Comparison of ENCODE assay signal across 10 cellular contexts in genomic region chr9:129712595-129713524, GRCh38. TPM values are rescaled to one million over a fixed set of nuclear protein-coding genes. Genes with fewer than 3 reads are reported as not detected.
DNase-seq lines count a peak whose midpoint lies in the region; ATAC-seq and TF ChIP-seq lines count a peak whose summit lies in the region.
"Had no signal": no experiment of that assay in that cellular context is flagged by ENCODE, and none has a peak within 500 bp of the region (broad histone marks: within the 10 kb centered on the region; RNA-seq: fewer than 3 reads in every experiment).

No MANE protein-coding gene starts in this region.

- CTCF ChIA-PET in activated CD8-positive, alpha-beta T cell treated with anti-CD3 and anti-CD28 coated beads for 36 hours (lab: Charles Lee): interaction anchor here (1.9 to 4.5 kb wide), 5 partner anchors 11 to 25 kb away, joined by 4 to 27 read pairs (median 10); no protein-coding TSS in a partner anchor

- TF ChIP-seq CTCF in activated CD8-positive, alpha-beta T cell treated with anti-CD3 and anti-CD28 coated beads for 36 hours (IDR thresholded peaks at IDR 0.05): no peak

- H2AFZ ChIP-seq in GM23248: no peak overlapping the region

- WGBS in GM23248 (ENCODE audit: low coverage in 1 of 2, low lambda C conversion rate in 2 of 2, missing lambda C conversion rate in 2 of 2), 2 experiments: 14 to 15% methylated on average over 34 of the region's 34 CpGs

- in situ Hi-C loops in GM23248 (cut with MboI): no loop called here

- H4K20me1 ChIP-seq in GM23248 (ENCODE audit: insufficient read depth): no peaks in the 10 kb centered on the region

- peak overlapping the region; percentile 91 for H3K9ac ChIP-seq in GM23248

- ATAC-seq in activated CD8-positive, alpha-beta T cell treated with anti-CD3 and anti-CD28 coated beads for 36 hours: peak; percentile 56
- ATAC-seq in HG03159 (IDR thresholded peaks at IDR 0.05; ENCODE audit: unreplicated experiment): no peak
- no peak for ATAC-seq in activated CD4-positive, CD25-positive, alpha-beta regulatory T cell treated with anti-CD3 and anti-CD28 coated beads, Interleukin-2, amount 50 U/mL, for 24 hours
- ATAC-seq: HCT116 had no signal

- H3K79me2 ChIP-seq in GM23248 (ENCODE audit: insufficient read depth): peaks cover 70% of the 10 kb centered on the region

- H3K4me1 Mint-ChIP-seq in activated CD8-positive, alpha-beta T cell treated with anti-CD3 and anti-CD28 coated beads for 36 hours (ENCODE audit: low read depth): peaks cover 20% of the 10 kb centered on the region
- peaks cover 16% of the 10 kb centered on the region for H3K4me1 Mint-ChIP-seq in activated T-helper 1 cell treated with anti-CD3 and anti-CD28 coated beads, Interleukin-12 subunit alpha, Interleukin-12 subunit beta, Interleukin-2, Interleukin-4 antibody, amounts not matched to agents 30 ng/mL and 10 ng/mL and 1 ng/mL, durations not matched to agents 14 hours and 24 hours and 36 hours (ENCODE audit: low read depth)

- H3K9me2 ChIP-seq in GM23248 (ENCODE audit: insufficient read depth): no peaks in the 10 kb centered on the region

- no peaks in the 10 kb centered on the region for H3K9me3 Mint-ChIP-seq in activated CD8-positive, alpha-beta T cell treated with anti-CD3 and anti-CD28 coated beads for 36 hours
- H3K9me3 Mint-ChIP-seq in activated T-helper 1 cell treated with anti-CD3 and anti-CD28 coated beads, Interleukin-12 subunit alpha, Interleukin-12 subunit beta, Interleukin-2, Interleukin-4 antibody, amounts not matched to agents 30 ng/mL and 10 ng/mL and 1 ng/mL, durations not matched to agents 14 hours and 24 hours and 36 hours: no peaks in the 10 kb centered on the region

- H3K27me3 ChIP-seq in GM23248 (replicated peaks; ENCODE audit: insufficient read depth): no peaks in the 10 kb centered on the region

- H3K27ac Mint-ChIP-seq in activated CD8-positive, alpha-beta T cell treated with anti-CD3 and anti-CD28 coated beads for 36 hours: no peak overlapping the region
- no peak overlapping the region for H3K27ac Mint-ChIP-seq in activated T-helper 1 cell treated with anti-CD3 and anti-CD28 coated beads, Interleukin-12 subunit alpha, Interleukin-12 subunit beta, Interleukin-2, Interleukin-4 antibody, amounts not matched to agents 30 ng/mL and 10 ng/mL and 1 ng/mL, durations not matched to agents 14 hours and 24 hours and 36 hours

- H3K4me2 ChIP-seq in GM23248 (ENCODE audit: unreplicated experiment): peak overlapping the region; percentile 87

- H3F3A ChIP-seq in GM23248 (ENCODE audit: insufficient read depth): peaks cover 77% of the 10 kb centered on the region

- DNase-seq in GM23248 (peak; percentile 95), globus pallidus (ENCODE audit: low spot score) (peak; percentile 31), stromal cell of bone marrow (ENCODE audit: low read depth) (peak; percentile 89), DMS 273 treated with DMSO at 0.1 percent for 48 hours (lab: John Stamatoyannopoulos, UW) (no peak)
- DNase-seq in activated CD8-positive, alpha-beta T cell treated with anti-CD3 and anti-CD28 coated beads for 36 hours: peak; percentile 49
- DNase-seq in activated T-helper 1 cell treated with anti-CD3 and anti-CD28 coated beads, Interleukin-12 subunit alpha, Interleukin-12 subunit beta, Interleukin-2, Interleukin-4 antibody, amounts not matched to agents 30 ng/mL and 10 ng/mL and 1 ng/mL, durations not matched to agents 14 hours and 24 hours and 36 hours (ENCODE audit: low spot score): no peak
- DNase-seq: activated naive CD4-positive, alpha-beta T cell treated with anti-CD3 and anti-CD28 coated beads, Interleukin-2, amount 50 U/mL, for 16 hours had no signal

- peak overlapping the region; percentile 99 for H3K27ac ChIP-seq in GM23248

- H3K36me3 Mint-ChIP-seq in activated CD8-positive, alpha-beta T cell treated with anti-CD3 and anti-CD28 coated beads for 36 hours (ENCODE audit: low read depth): no peaks in the 10 kb centered on the region
- no peaks in the 10 kb centered on the region for H3K36me3 Mint-ChIP-seq in activated T-helper 1 cell treated with anti-CD3 and anti-CD28 coated beads, Interleukin-12 subunit alpha, Interleukin-12 subunit beta, Interleukin-2, Interleukin-4 antibody, amounts not matched to agents 30 ng/mL and 10 ng/mL and 1 ng/mL, durations not matched to agents 14 hours and 24 hours and 36 hours (ENCODE audit: low read depth)

- H3K4me1 ChIP-seq in GM23248 (ENCODE audit: insufficient read depth): peaks cover 87% of the 10 kb centered on the region

- intact Hi-C loops in activated CD8-positive, alpha-beta T cell treated with anti-CD3 and anti-CD28 coated beads for 36 hours (cut with micrococcal nuclease): no loop called here
- intact Hi-C loops in activated T-helper 1 cell treated with anti-CD3 and anti-CD28 coated beads, Interleukin-12 subunit alpha, Interleukin-12 subunit beta, Interleukin-2, Interleukin-4 antibody, amounts not matched to agents 30 ng/mL and 10 ng/mL and 1 ng/mL, durations not matched to agents 14 hours and 24 hours and 36 hours (cut with micrococcal nuclease): no loop called here

- POLR2A ChIA-PET in activated CD8-positive, alpha-beta T cell treated with anti-CD3 and anti-CD28 coated beads for 36 hours (lab: Charles Lee): interaction anchor here (1.3 to 1.5 kb wide), 3 partner anchors 9 to 22 kb away, joined by 3 to 6 read pairs (median 3); no protein-coding TSS in a partner anchor

- H3K27me3 Mint-ChIP-seq in activated CD8-positive, alpha-beta T cell treated with anti-CD3 and anti-CD28 coated beads for 36 hours: peaks cover 6% of the 10 kb centered on the region
- H3K27me3 Mint-ChIP-seq in activated T-helper 1 cell treated with anti-CD3 and anti-CD28 coated beads, Interleukin-12 subunit alpha, Interleukin-12 subunit beta, Interleukin-2, Interleukin-4 antibody, amounts not matched to agents 30 ng/mL and 10 ng/mL and 1 ng/mL, durations not matched to agents 14 hours and 24 hours and 36 hours (ENCODE audit: insufficient read depth): peaks cover 12% of the 10 kb centered on the region

- no peak overlapping the region for H3K4me3 Mint-ChIP-seq in activated CD8-positive, alpha-beta T cell treated with anti-CD3 and anti-CD28 coated beads for 36 hours
- H3K4me3 Mint-ChIP-seq in activated T-helper 1 cell treated with anti-CD3 and anti-CD28 coated beads, Interleukin-12 subunit alpha, Interleukin-12 subunit beta, Interleukin-2, Interleukin-4 antibody, amounts not matched to agents 30 ng/mL and 10 ng/mL and 1 ng/mL, durations not matched to agents 14 hours and 24 hours and 36 hours: no peak overlapping the region

- H3K36me3 ChIP-seq in GM23248 (ENCODE audit: low read depth): no peaks in the 10 kb centered on the region

- peak overlapping the region; percentile 46 for H3K4me3 ChIP-seq in GM23248

- no peaks in the 10 kb centered on the region for H3K9me3 ChIP-seq in GM23248 (ENCODE audit: low read depth)

RNA-seq across cellular contexts. Expression of gene PTGES, which starts 40.0 kb away (rescaled TPM):
- total RNA-seq in GM23248 (2014; rRNA removed; shearing (Covaris generic)): 8.3 and 12.6 TPM in 2 replicates
- polyA plus RNA-seq in GM23248 (2016; fragmentation: Nextera tagmentation; extraction: Ambion mirVana): 22.0 and 22.4 TPM in 2 replicates
- under 1 TPM; 0.20 to 0.56 TPM for total RNA-seq in activated CD8-positive, alpha-beta T cell treated with anti-CD3 and anti-CD28 coated beads for 36 hours
- total RNA-seq in activated T-helper 1 cell treated with anti-CD3 and anti-CD28 coated beads, Interleukin-12 subunit alpha, Interleukin-12 subunit beta, Interleukin-2, Interleukin-4 antibody, amounts not matched to agents 30 ng/mL and 10 ng/mL and 1 ng/mL, durations not matched to agents 14 hours and 24 hours and 36 hours: 0.16 TPM in 1 of 2 replicates, not detected in the other

RNA-seq across cellular contexts. Expression of gene PRRX2, which starts 47.4 kb away (rescaled TPM):
- 145 and 169 TPM in 2 replicates for total RNA-seq in GM23248 (2014; rRNA removed; shearing (Covaris generic))
- 137 and 141 TPM in 2 replicates for polyA plus RNA-seq in GM23248 (2016; fragmentation: Nextera tagmentation; extraction: Ambion mirVana)
- 1 to 10 TPM in 1 of 2 experiments, under 1 TPM in 1; 0.85 to 1.2 TPM for total RNA-seq in activated CD8-positive, alpha-beta T cell treated with anti-CD3 and anti-CD28 coated beads for 36 hours
- total RNA-seq in activated T-helper 1 cell treated with anti-CD3 and anti-CD28 coated beads, Interleukin-12 subunit alpha, Interleukin-12 subunit beta, Interleukin-2, Interleukin-4 antibody, amounts not matched to agents 30 ng/mL and 10 ng/mL and 1 ng/mL, durations not matched to agents 14 hours and 24 hours and 36 hours: 6.2 and 7.8 TPM in 2 replicates

Comparison
In these comparisons a context has a peak if more than half of its experiments do, and no peak if none do; other contexts are left out.
1. DNase-seq: peak in GM23248 (single experiment), activated CD8-positive, alpha-beta T cell treated with anti-CD3 and anti-CD28 coated beads for 36 hours (single experiment), globus pallidus (single experiment) and stromal cell of bone marrow (single experiment); none in DMS 273 treated with DMSO at 0.1 percent for 48 hours (single experiment) and activated T-helper 1 cell treated with anti-CD3 and anti-CD28 coated beads, Interleukin-12 subunit alpha, Interleukin-12 subunit beta, Interleukin-2, Interleukin-4 antibody, amounts not matched to agents 30 ng/mL and 10 ng/mL and 1 ng/mL, durations not matched to agents 14 hours and 24 hours and 36 hours (single experiment).
2. RNA of gene PRRX2, which starts 47.4 kb away (total RNA-seq): 145 to 169 TPM in GM23248; 6.2 to 7.8 TPM in activated T-helper 1 cell treated with anti-CD3 and anti-CD28 coated beads, Interleukin-12 subunit alpha, Interleukin-12 subunit beta, Interleukin-2, Interleukin-4 antibody, amounts not matched to agents 30 ng/mL and 10 ng/mL and 1 ng/mL, durations not matched to agents 14 hours and 24 hours and 36 hours and 0.85 to 1.2 TPM in activated CD8-positive, alpha-beta T cell treated with anti-CD3 and anti-CD28 coated beads for 36 hours; every median in the first group is over 10 times any median in the second.